ENCODE assay signal across 9 cellular contexts in the genomic region with DNA sequence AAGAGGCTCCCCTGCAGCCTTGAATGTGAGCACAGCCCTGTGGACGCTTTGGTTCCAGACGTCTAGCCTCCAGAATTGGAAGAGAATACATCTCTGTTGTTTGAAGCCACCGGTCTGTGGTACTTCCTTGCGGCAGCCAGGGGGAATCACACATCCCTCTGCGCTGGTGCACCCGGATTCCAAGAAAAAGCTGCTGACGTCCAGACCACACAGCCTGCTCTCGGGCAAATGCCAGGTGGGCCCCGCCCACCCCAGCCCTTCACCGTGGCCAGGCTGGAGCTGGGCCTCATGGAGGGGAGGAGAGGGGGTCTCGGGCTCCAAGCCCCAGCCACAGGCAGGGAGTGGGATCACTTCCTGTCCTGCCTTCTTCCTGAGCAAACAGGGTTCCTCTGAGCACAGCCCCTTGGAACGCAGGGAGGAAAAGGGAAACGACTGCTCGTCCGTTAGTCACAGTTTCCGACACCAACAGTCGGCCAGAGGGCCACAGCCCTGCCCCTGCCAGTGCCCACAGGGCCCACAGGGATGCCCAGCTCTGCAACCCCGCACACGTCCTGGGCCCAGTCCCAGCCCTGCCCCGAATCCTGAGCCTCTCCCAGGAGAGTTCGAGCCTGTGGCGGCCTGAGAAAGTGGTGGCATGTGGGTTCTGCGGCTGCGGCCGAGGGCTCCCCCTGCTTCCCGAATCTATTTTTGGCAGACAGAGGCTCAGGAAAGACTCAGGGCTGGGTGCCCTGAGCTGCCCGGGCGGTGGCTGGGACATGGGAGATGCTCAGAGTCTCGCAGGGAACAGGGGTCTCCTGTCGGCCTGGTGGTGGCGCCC.
DNase-seq lines count a peak whose midpoint lies in the region; ATAC-seq lines count a peak whose summit lies in the region.
"Had no signal": no experiment of that assay in that cellular context is flagged by ENCODE, and none has a peak within 500 bp of the region (broad histone marks: within the 10 kb centered on the region; RNA-seq: fewer than 3 reads in every experiment).

No MANE protein-coding gene starts in this region.

- intact Hi-C loops in Right ventricle myocardium superior (cut with DNase I), result loop anchor here (10.0 kb wide), 2 partner anchors 135 to 385 kb away; no protein-coding TSS in a partner anchor
- intact Hi-C loops in posterior cingulate gyrus (cut with DNase I), result no loop called here

- ATAC-seq in Right ventricle myocardium superior (ENCODE audit: poor library complexity) (peak; percentile 59), HG02970 (IDR thresholded peaks at IDR 0.05; ENCODE audit: low FRiP score, unreplicated experiment) (no peak), GM21528 (IDR thresholded peaks at IDR 0.05; ENCODE audit: low FRiP score, unreplicated experiment) (no peak), GM19467 (IDR thresholded peaks at IDR 0.05; ENCODE audit: unreplicated experiment) (no peak)

- DNase-seq in D341Med (ENCODE audit: low spot score) (peak; percentile 72), UCSD-AML1 (lab: John Stamatoyannopoulos, UW; ENCODE audit: unreplicated experiment) (peak; percentile 83), Right ventricle myocardium superior (peak; percentile 80), posterior cingulate gyrus (peak in 6 of 10 donors; percentile 56 to 95 (median 68)), SHP77 (lab: John Stamatoyannopoulos, UW) (no peak)
- DNase-seq: activated CD4-positive, alpha-beta T cell treated with anti-CD3 and anti-CD28 coated beads, Interleukin-2, amount 10 ng/mL, durations not matched to agents 7 days and 5 days had no signal

Comparison
In these comparisons a context has a peak if more than half of its experiments do, and no peak if none do; other contexts are left out.
1. DNase-seq: peak in D341Med (single experiment), UCSD-AML1 (single experiment), Right ventricle myocardium superior (single experiment) and posterior cingulate gyrus (6 of 10); none in SHP77 (0 of 2).